ENCODE assay signal across 13 cellular contexts in the genomic region with DNA sequence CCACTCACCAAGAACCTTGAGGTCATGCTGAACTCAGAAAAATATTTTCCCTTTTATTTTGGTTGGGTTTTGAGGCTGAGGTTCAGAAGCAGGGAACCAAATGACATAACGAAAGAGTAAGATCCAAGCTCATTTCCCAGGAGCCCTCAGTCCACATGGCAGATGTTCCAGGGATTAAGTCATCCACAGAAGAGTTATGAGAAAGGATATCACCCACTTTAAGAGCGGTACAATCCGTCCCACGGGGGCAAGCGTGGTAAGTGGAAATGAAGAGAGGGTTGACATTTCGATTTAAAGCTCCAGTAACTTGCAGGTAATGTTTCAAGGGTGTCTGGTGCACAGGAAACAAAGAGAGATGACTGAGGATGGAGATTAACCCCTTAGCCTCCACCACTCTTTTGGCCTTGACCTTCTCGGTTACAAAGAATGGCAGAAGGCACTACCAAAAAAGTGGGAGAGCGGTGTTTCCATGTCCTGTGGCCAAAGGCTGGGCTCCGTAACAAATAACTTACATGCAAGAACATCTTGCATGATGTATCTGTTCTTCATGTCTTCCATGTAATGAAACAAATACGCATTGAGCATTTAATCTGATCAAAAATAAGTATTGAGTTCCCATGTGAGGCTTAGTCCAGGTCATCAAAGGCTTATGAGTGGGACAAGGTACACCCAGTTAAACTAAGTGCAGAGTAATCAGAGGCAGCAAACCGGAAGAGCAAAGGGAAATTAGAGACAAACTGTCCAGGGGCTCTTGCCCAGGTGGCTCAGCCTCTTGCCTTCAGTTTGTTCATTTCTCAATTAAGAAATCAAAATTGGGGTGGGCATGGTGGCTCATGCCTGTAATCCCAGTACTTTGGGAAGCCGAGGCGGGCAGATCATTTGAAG.
DNase-seq lines count a peak whose midpoint lies in the region; ATAC-seq and TF ChIP-seq lines count a peak whose summit lies in the region.
"Had no signal": no experiment of that assay in that cellular context is flagged by ENCODE, and none has a peak within 500 bp of the region (broad histone marks: within the 10 kb centered on the region; RNA-seq: fewer than 3 reads in every experiment).

No MANE protein-coding gene starts in this region.

- no peaks in the 10 kb centered on the region for H3K27me3 ChIP-seq in BLaER1
- no peaks in the 10 kb centered on the region for H3K27me3 ChIP-seq in osteoblast (ENCODE audit: insufficient read depth, low read length)
- H3K27me3 ChIP-seq: SJCRH30 had no signal

- 0 out of 2 replicates have a peak, but pooled peaks cover 9% of the 10 kb centered on the region for H3K9me3 ChIP-seq in BLaER1
- H3K9me3 ChIP-seq in osteoblast (ENCODE audit: low read depth, low read length): no peaks in the 10 kb centered on the region
- H3K9me3 ChIP-seq: mucosa of descending colon, SJCRH30 had no signal

- H2AFZ ChIP-seq in osteoblast (ENCODE audit: low read length): peak overlapping the region; percentile 15

- DNase-seq in NCI-H2171 treated with DMSO at 0.1 percent for 48 hours (lab: John Stamatoyannopoulos, UW) (peak; percentile 97), fibroblast of gingiva (ENCODE audit: low read depth) (peak; percentile 29), osteoblast (ENCODE audit: insufficient read length, low spot score, missing footprints) (no peak), nucleus accumbens (lab: John Stamatoyannopoulos, UW) (no peak), cortex of kidney (lab: John Stamatoyannopoulos, UW) (no peak)
- DNase-seq in stimulated activated naive CD4-positive, alpha-beta T cell treated with Interleukin-2 at 50 U/mL for 16 hours (lab: John Stamatoyannopoulos, UW): no peak
- DNase-seq: activated B cell treated with CpG ODN at 0.5 μM for 24 hours; activated effector memory CD4-positive, alpha-beta T cell treated with anti-CD3 and anti-CD28 coated beads, Interleukin-2, amount 50 U/mL, for 16 hours; mucosa of descending colon; NCI-H2227 treated with DMSO at 0.1 percent for 48 hours had no signal

- H4K20me1 ChIP-seq in BLaER1: no peaks in the 10 kb centered on the region
- H4K20me1 ChIP-seq in osteoblast (ENCODE audit: insufficient read depth, low read length): no peaks in the 10 kb centered on the region

- no peak overlapping the region; the same call in 1 of the 2 replicates for H3K9ac ChIP-seq in BLaER1

- H3K4me1 ChIP-seq in BLaER1 (peaks cover 58% of the 10 kb centered on the region), osteoblast (ENCODE audit: insufficient read depth, low read length) (peaks cover 19% of the 10 kb centered on the region)

- no peaks in the 10 kb centered on the region for H3K79me2 ChIP-seq in osteoblast (ENCODE audit: insufficient read depth, low read length)

- TF ChIP-seq CTCF in osteoblast (IDR thresholded peaks at IDR 0.05; ENCODE audit: extremely low read depth, low read depth, low read length): no peak

- no peak overlapping the region for H3K27ac ChIP-seq in BLaER1
- H3K27ac ChIP-seq in osteoblast (ENCODE audit: low read depth, low read length): peak overlapping the region; percentile 31
- H3K27ac ChIP-seq: SJCRH30 had no signal

- H3K36me3 ChIP-seq in BLaER1 (no peaks in the 10 kb centered on the region), osteoblast (ENCODE audit: insufficient read depth, low read length) (no peaks in the 10 kb centered on the region)
- H3K36me3 ChIP-seq: SJCRH30 had no signal

- H3K4me2 ChIP-seq in BLaER1 (peak overlapping the region; percentile 73), osteoblast (ENCODE audit: insufficient read depth, low read length) (peak overlapping the region; percentile 40)

- no peak overlapping the region for H3K4me3 ChIP-seq in BLaER1
- no peak overlapping the region for H3K4me3 ChIP-seq in osteoblast (ENCODE audit: insufficient read depth, low read length)
- H3K4me3 ChIP-seq: mucosa of descending colon, SJCRH30 had no signal

- no peak for ATAC-seq in HG03432 (IDR thresholded peaks at IDR 0.05; ENCODE audit: unreplicated experiment)

Comparison
In these comparisons a context has a peak if more than half of its experiments do, and no peak if none do; other contexts are left out.
1. DNase-seq: peak in NCI-H2171 treated with DMSO at 0.1 percent for 48 hours (single experiment) and fibroblast of gingiva (single experiment); none in osteoblast (single experiment), nucleus accumbens (0 of 56), cortex of kidney (single experiment) and stimulated activated naive CD4-positive, alpha-beta T cell treated with Interleukin-2 at 50 U/mL for 16 hours (single experiment).